17 cellular contexts compared by ENCODE assay signal in the genomic region with DNA sequence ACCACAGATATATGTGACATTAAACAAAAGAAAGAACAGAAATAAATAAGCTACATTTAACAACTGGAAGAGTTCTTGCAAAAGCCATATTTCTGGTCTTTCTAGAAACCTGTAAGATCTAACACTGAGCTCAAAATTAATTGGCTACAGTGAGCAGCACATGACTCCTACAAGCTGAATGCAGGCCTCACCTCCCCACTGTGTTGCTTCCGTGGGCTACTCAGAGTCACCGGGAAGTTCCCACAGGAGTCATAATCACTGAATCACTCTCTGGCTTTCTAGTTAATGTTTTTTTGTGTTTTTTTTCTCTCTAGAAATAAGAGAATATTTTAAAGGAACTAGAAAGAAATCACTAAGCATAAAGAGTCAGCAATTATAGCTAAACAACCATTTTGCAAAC. TPM values are rescaled to one million over a fixed set of nuclear protein-coding genes. Genes with fewer than 3 reads are reported as not detected.
DNase-seq lines count a peak whose midpoint lies in the region; ATAC-seq, FAIRE-seq and TF ChIP-seq lines count a peak whose summit lies in the region.
"Had no signal": no experiment of that assay in that cellular context is flagged by ENCODE, and none has a peak within 500 bp of the region (broad histone marks: within the 10 kb centered on the region; RNA-seq: fewer than 3 reads in every experiment).

No MANE protein-coding gene starts in this region.

- CTCF ChIA-PET in PC-3 (lab: Charles Lee) (no interaction called here), endothelial cell of umbilical vein (lab: Charles Lee) (interaction anchor here (0.5 to 1.7 kb wide), 6 partner anchors 8 to 75 kb away, joined by 3 to 9 read pairs (median 4); partner anchors contain the start of gene MRPS24), HepG2 (lab: Yijun Ruan, JAX; ENCODE audit: low intra/inter-chr PET ratio, low total read pairs) (no interaction called here)
- CTCF ChIA-PET in CD8-positive, alpha-beta memory T cell (lab: Charles Lee): no interaction called here

- FAIRE-seq in endothelial cell of umbilical vein (lab: Jason Lieb, UNC): peak; percentile 91
- FAIRE-seq in HepG2 (lab: Jason Lieb, UNC): no peak

- H3K27ac ChIP-seq in C4-2B (peak overlapping the region; percentile 27; the same call in 1 of the 2 replicates), PC-3 (ENCODE audit: low read length) (peak overlapping the region; percentile 47), endothelial cell of umbilical vein (ENCODE audit: insufficient read depth, low read depth, low read length) (peak overlapping the region; percentile 58), HepG2 (ENCODE audit: extremely low read length, insufficient read depth, low read length) (no peak overlapping the region)
- no peak overlapping the region for H3K27ac ChIP-seq in CD8-positive, alpha-beta memory T cell (ENCODE audit: low read depth, low read length)
- H3K27ac ChIP-seq: SJCRH30 had no signal

- H3K9ac ChIP-seq in PC-3 (ENCODE audit: low read length): 0 out of 2 replicates have a peak overlapping the region, but pooled peaks have one; percentile 4
- no peak overlapping the region for H3K9ac ChIP-seq in endothelial cell of umbilical vein (replicated peaks; ENCODE audit: extremely low read depth, insufficient read depth, low read length)
- H3K9ac ChIP-seq in HepG2 (ENCODE audit: insufficient read depth, low read depth, low read length): no peak overlapping the region

- H3K4me3 Mint-ChIP-seq in osteocyte (ENCODE audit: unreplicated experiment): no peak overlapping the region
- no peak overlapping the region for H3K4me3 Mint-ChIP-seq in CD8-positive, alpha-beta memory T cell

- H3K36me3 Mint-ChIP-seq in osteocyte (ENCODE audit: unreplicated experiment): peaks cover 63% of the 10 kb centered on the region
- H3K36me3 Mint-ChIP-seq in CD8-positive, alpha-beta memory T cell: peaks cover 4 to 84% (median 28%) of the 10 kb centered on the region in 3 donors

- no peaks in the 10 kb centered on the region for H3K27me3 Mint-ChIP-seq in osteocyte (ENCODE audit: unreplicated experiment)
- H3K27me3 Mint-ChIP-seq in CD8-positive, alpha-beta memory T cell: no peaks in the 10 kb centered on the region

- H3F3A ChIP-seq in PC-3 (ENCODE audit: low read length, unreplicated experiment): no peaks in the 10 kb centered on the region

- POLR2A ChIA-PET in PC-3 (lab: Charles Lee; ENCODE audit: unreplicated experiment) (interaction anchor here (0.5 kb wide), 1 partner anchor 297 kb away, joined by 5 read pairs; no protein-coding TSS in a partner anchor), endothelial cell of umbilical vein (lab: Charles Lee) (interaction anchor here (2.2 kb wide), 1 partner anchor 10 kb away, joined by 10 read pairs; the partner anchor contains the start of gene MRPS24), HepG2 (lab: Yijun Ruan, JAX) (interaction anchor here (1.3 kb wide), 1 partner anchor 10 kb away, joined by 6 read pairs; the partner anchor contains the start of gene MRPS24)
- POLR2A ChIA-PET in CD8-positive, alpha-beta memory T cell (lab: Charles Lee): interaction anchor here (0.6 kb wide), 1 partner anchor 20 kb away, joined by 3 read pairs; no protein-coding TSS in a partner anchor

- H3K27ac Mint-ChIP-seq in osteocyte (ENCODE audit: unreplicated experiment): peak overlapping the region; percentile 43
- H3K27ac Mint-ChIP-seq in CD8-positive, alpha-beta memory T cell: no peak overlapping the region

- H3K79me2 ChIP-seq in PC-3 (ENCODE audit: low read length) (peaks cover 15% of the 10 kb centered on the region; the same call in 1 of the 2 replicates), endothelial cell of umbilical vein (ENCODE audit: control insufficient read depth, insufficient read depth, low read length) (peaks cover 6% of the 10 kb centered on the region), HepG2 (ENCODE audit: insufficient read depth, low read length) (no peaks in the 10 kb centered on the region)

- H3K4me3 ChIP-seq in PC-3 (ENCODE audit: low read length): no peak overlapping the region
- H3K4me3 ChIP-seq in endothelial cell of umbilical vein (replicated peaks in 1 of 3; ENCODE audit: insufficient read depth in 1 of 3, low read depth in 1 of 3, low read length in 3 of 3): no peak overlapping the region
- H3K4me3 ChIP-seq in CD8-positive, alpha-beta memory T cell (ENCODE audit: low read length): no peak overlapping the region
- no peak overlapping the region for H3K4me3 ChIP-seq in HepG2 (replicated peaks in 1 of 3; ENCODE audit: insufficient read depth in 1 of 3, low read depth in 2 of 3, low read length in 3 of 3)
- H3K4me3 ChIP-seq: lower lobe of right lung, SJCRH30 had no signal

- no peak for TF ChIP-seq RAD21 in HepG2 (CRISPR knock-in tag; IDR thresholded peaks at IDR 0.05)

- H3K4me1 ChIP-seq in PC-3 (ENCODE audit: insufficient read depth, low read length) (peaks cover 11% of the 10 kb centered on the region), endothelial cell of umbilical vein (ENCODE audit: control insufficient read depth, extremely low read depth, insufficient read depth, low read length) (peaks cover 30% of the 10 kb centered on the region), HepG2 (ENCODE audit: insufficient read depth, low read length) (no peaks in the 10 kb centered on the region)
- no peaks in the 10 kb centered on the region for H3K4me1 ChIP-seq in CD8-positive, alpha-beta memory T cell (ENCODE audit: insufficient read depth, low read length)

- in situ Hi-C loops in HepG2 (cut with HindIII; ENCODE audit: extremely low pct_ligation_motif_present, low pct_unique_long_range_greater_than_20kb): no loop called here

- no peaks in the 10 kb centered on the region for H3K27me3 ChIP-seq in PC-3 (ENCODE audit: low read length)
- no peaks in the 10 kb centered on the region for H3K27me3 ChIP-seq in endothelial cell of umbilical vein (ENCODE audit: control insufficient read depth in 2 of 2, insufficient read depth in 2 of 2, low read length in 2 of 2)
- H3K27me3 ChIP-seq in CD8-positive, alpha-beta memory T cell (ENCODE audit: insufficient read depth, low read length, poor library complexity, severe bottlenecking): no peaks in the 10 kb centered on the region
- H3K27me3 ChIP-seq in HepG2 (ENCODE audit: control insufficient read depth in 1 of 2, insufficient read depth in 2 of 2, low read length in 2 of 2): no peaks in the 10 kb centered on the region
- H3K27me3 ChIP-seq: SJCRH30 had no signal

- H3K4me2 ChIP-seq in PC-3 (ENCODE audit: low read length) (no peak overlapping the region), endothelial cell of umbilical vein (ENCODE audit: insufficient read depth, low read length) (peak overlapping the region; percentile 67), HepG2 (ENCODE audit: low read depth, low read length) (no peak overlapping the region)

- ATAC-seq in PC-3 (peak; percentile 83), GM19463 (IDR thresholded peaks at IDR 0.05; ENCODE audit: unreplicated experiment) (no peak), HepG2 (no peak), HG02678 (IDR thresholded peaks at IDR 0.05; ENCODE audit: unreplicated experiment) (no peak)
- ATAC-seq: lower lobe of right lung had no signal

- TF ChIP-seq EP300 in HepG2 (IDR thresholded peaks at IDR 0.05; ENCODE audit: low read depth in 2 of 2, low read length in 2 of 2) (no peak), HepG2 (CRISPR knock-in tag; IDR thresholded peaks at IDR 0.05; ENCODE audit: borderline replicate concordance) (no peak)

- no peaks in the 10 kb centered on the region for H3K9me2 ChIP-seq in PC-3 (replicated peaks; ENCODE audit: low read length)

- H3K36me3 ChIP-seq in PC-3 (ENCODE audit: low read depth, low read length) (peaks cover 61% of the 10 kb centered on the region), endothelial cell of umbilical vein (ENCODE audit: control insufficient read depth in 2 of 2, extremely low read depth in 1 of 2, insufficient read depth in 2 of 2, low read length in 2 of 2) (peaks cover 0 to 20% of the 10 kb centered on the region in 2 experiments), HepG2 (replicated peaks in 1 of 2; ENCODE audit: control insufficient read depth in 1 of 2, insufficient read depth in 2 of 2, low read length in 2 of 2) (peaks cover 29 to 80% of the 10 kb centered on the region in 2 experiments; a peak in 4 of 5 replicates)
- peaks cover 34% of the 10 kb centered on the region for H3K36me3 ChIP-seq in CD8-positive, alpha-beta memory T cell (ENCODE audit: insufficient read depth, low read length)

- dilution Hi-C loops in endothelial cell of umbilical vein (cut with MboI; ENCODE audit: extremely low pct_ligation_motif_present, low sequenced_read_pairs): no loop called here

- WGBS in HepG2 (ENCODE audit: low lambda C conversion rate): 63% methylated on average over 2 of the region's 2 CpGs

- TF ChIP-seq POLR2A in endothelial cell of umbilical vein (IDR thresholded peaks at IDR 0.05; ENCODE audit: low read depth, low read length) (no peak), HepG2 (IDR thresholded peaks at IDR 0.05; ENCODE audit: insufficient read depth in 1 of 2, low read depth in 2 of 2, low read length in 2 of 2) (no peak)

- no peaks in the 10 kb centered on the region for H3K9me3 Mint-ChIP-seq in osteocyte (ENCODE audit: unreplicated experiment)
- H3K9me3 Mint-ChIP-seq in CD8-positive, alpha-beta memory T cell: no peaks in the 10 kb centered on the region

- H3K9me3 ChIP-seq in PC-3 (ENCODE audit: low read length): no peaks in the 10 kb centered on the region
- H3K9me3 ChIP-seq in endothelial cell of umbilical vein (replicated peaks; ENCODE audit: control insufficient read depth, insufficient read depth, low read length): no peaks in the 10 kb centered on the region
- no peaks in the 10 kb centered on the region for H3K9me3 ChIP-seq in CD8-positive, alpha-beta memory T cell (ENCODE audit: low read length)
- no peaks in the 10 kb centered on the region for H3K9me3 ChIP-seq in HepG2 (ENCODE audit: low read length)
- H3K9me3 ChIP-seq: lower lobe of right lung, SJCRH30 had no signal

- H3K9me1 ChIP-seq in endothelial cell of umbilical vein (replicated peaks; ENCODE audit: control insufficient read depth, extremely low read depth, insufficient read depth, low read length): no peaks in the 10 kb centered on the region

- no peak overlapping the region for H2AFZ ChIP-seq in PC-3 (ENCODE audit: low read length)
- no peak overlapping the region for H2AFZ ChIP-seq in endothelial cell of umbilical vein (ENCODE audit: low read depth, low read length)
- H2AFZ ChIP-seq in HepG2 (ENCODE audit: low read length): no peak overlapping the region

- H3K4me1 Mint-ChIP-seq in osteocyte (ENCODE audit: unreplicated experiment): peaks cover 14% of the 10 kb centered on the region
- no peaks in the 10 kb centered on the region for H3K4me1 Mint-ChIP-seq in CD8-positive, alpha-beta memory T cell

- DNase-seq in PC-3: peak; percentile 30
- DNase-seq in endothelial cell of umbilical vein (ENCODE audit: low read depth, low spot score): peak; percentile 77
- no peak for DNase-seq in osteocyte (ENCODE audit: extremely low spot score, unreplicated experiment)
- DNase-seq in CD8-positive, alpha-beta memory T cell: no peak
- no peak for DNase-seq in HepG2 (ENCODE audit: low spot score)
- DNase-seq: activated T-cell treated with anti-CD3 and anti-CD28 coated beads, Interleukin-2, amount 50 U/mL, for 1 hour; cerebellar nuclear complex; head of caudate nucleus; lower lobe of right lung; NCI-H1417; NCI-H69; nucleus accumbens; SJCRH30; stimulated activated CD4-positive, alpha-beta T cell treated with anti-CD3 and anti-CD28 coated beads, Interleukin-1b, Interleukin-23, amount 100 ng/mL, for 48 hours had no signal

- intact Hi-C loops in PC-3 (cut with micrococcal nuclease): no loop called here
- intact Hi-C loops in endothelial cell of umbilical vein (cut with micrococcal nuclease): loop anchor here (1.0 to 2.0 kb wide), 2 partner anchors 47 to 75 kb away; partner anchors contain the start of gene UBE2D4
- intact Hi-C loops in HepG2 (cut with micrococcal nuclease; ENCODE audit: unreplicated experiment): no loop called here

- TF ChIP-seq CTCF in C4-2B (conservative IDR thresholded peaks at IDR 0.05): no peak
- no peak for TF ChIP-seq CTCF in PC-3 (conservative IDR thresholded peaks at IDR 0.05; ENCODE audit: low read depth, low read length)
- TF ChIP-seq CTCF in endothelial cell of umbilical vein (IDR thresholded peaks at IDR 0.05; ENCODE audit: extremely low read depth in 1 of 2, insufficient read depth in 1 of 2, low read depth in 1 of 2, low read length in 2 of 2): no peak
- no peak for TF ChIP-seq CTCF in osteocyte (IDR thresholded peaks at IDR 0.05)
- TF ChIP-seq CTCF in HepG2 (CRISPR knock-in tag; IDR thresholded peaks at IDR 0.05): no peak

- BruUV-seq in PC-3 (replicated peaks; lab: Mats Ljungman, UMichigan): no TSS peak
- no TSS peak for BruUV-seq in endothelial cell of umbilical vein (replicated peaks; lab: Mats Ljungman, UMichigan)
- no TSS peak for BruUV-seq in HepG2 (replicated peaks; lab: Mats Ljungman, UMichigan)

- no peaks in the 10 kb centered on the region for H4K20me1 ChIP-seq in PC-3 (ENCODE audit: low read length)
- no peaks in the 10 kb centered on the region for H4K20me1 ChIP-seq in endothelial cell of umbilical vein (replicated peaks; ENCODE audit: control insufficient read depth, extremely low read depth, insufficient read depth, low read length)
- H4K20me1 ChIP-seq in HepG2 (ENCODE audit: insufficient read depth, low read length): no peaks in the 10 kb centered on the region

RNA-seq across cellular contexts. Expression of gene MRPS24, which starts 10.2 kb away (rescaled TPM):
- total RNA-seq in PC-3 (2014; rRNA removed) (199 and 200 TPM in 2 replicates), endothelial cell of umbilical vein (105 and 110 TPM in 2 replicates), osteocyte (90.5 and 90.7 TPM in 2 replicates), HepG2 (2016; rRNA removed; fragmentation: Illumina TruSeq; extraction: Trizol) (135 and 143 TPM in 2 replicates)
- polyA plus RNA-seq in endothelial cell of umbilical vein (279 and 293 TPM in 2 replicates), HepG2 (2011; rRNA removed) (153 and 162 TPM in 2 replicates)
- polyA plus RNA-seq in endothelial cell of umbilical vein (2011; cell fraction: cytosol; rRNA removed): 223 and 233 TPM in 2 replicates
- polyA plus RNA-seq in endothelial cell of umbilical vein (2011; cell fraction: nucleus; rRNA removed): 60.7 and 64.6 TPM in 2 replicates
- polyA plus RNA-seq in endothelial cell of umbilical vein (2012): 121 and 162 TPM in 2 replicates
- 51.2 and 58.2 TPM in 2 replicates for polyA minus RNA-seq in endothelial cell of umbilical vein
- 166 TPM for polyA minus RNA-seq in endothelial cell of umbilical vein (2011; cell fraction: cytosol; rRNA and poly(A)+ RNA removed)
- polyA minus RNA-seq in endothelial cell of umbilical vein (2011; cell fraction: nucleus; rRNA and poly(A)+ RNA removed): 10.2 and 17.1 TPM in 2 replicates
- 100 to 1,000 TPM; 140 to 147 TPM for total RNA-seq in CD8-positive, alpha-beta memory T cell
- 122 TPM for polyA plus RNA-seq in CD8-positive, alpha-beta memory T cell
- 121 and 142 TPM in 2 replicates for total RNA-seq in HepG2 (2016; cell fraction: cytosol; rRNA removed; fragmentation: Illumina TruSeq; extraction: Trizol; ENCODE audit: low read depth)
- total RNA-seq in HepG2 (2016; cell fraction: insoluble cytoplasmic fraction; rRNA removed; fragmentation: Illumina TruSeq; extraction: Trizol): 140 and 157 TPM in 2 replicates
- total RNA-seq in HepG2 (2016; cell fraction: membrane; rRNA removed; fragmentation: Illumina TruSeq; extraction: Trizol): 117 and 135 TPM in 2 replicates
- total RNA-seq in HepG2 (2016; cell fraction: nucleus; rRNA removed; fragmentation: Illumina TruSeq; extraction: Trizol): 60.4 and 60.7 TPM in 2 replicates
- 180 and 315 TPM in 2 replicates for polyA plus RNA-seq in HepG2 (2011; cell fraction: cytosol; rRNA removed)
- 97.9 and 112 TPM in 2 replicates for polyA plus RNA-seq in HepG2 (2011; cell fraction: nucleus; rRNA removed)
- polyA plus RNA-seq in HepG2 (2012): 131 and 143 TPM in 2 replicates
- 161 and 177 TPM in 2 replicates for polyA plus RNA-seq in HepG2 (2016; cell fraction: cytosol; fragmentation: Illumina TruSeq; extraction: Trizol; ENCODE audit: low read depth)
- 160 and 176 TPM in 2 replicates for polyA plus RNA-seq in HepG2 (2016; cell fraction: insoluble cytoplasmic fraction; fragmentation: Illumina TruSeq; extraction: Trizol; ENCODE audit: low read depth)
- 136 TPM in 2 replicates for polyA plus RNA-seq in HepG2 (2016; cell fraction: membrane; fragmentation: Illumina TruSeq; extraction: Trizol; ENCODE audit: low read depth)
- polyA plus RNA-seq in HepG2 (2016; cell fraction: nucleus; fragmentation: Illumina TruSeq; extraction: Trizol; ENCODE audit: insufficient read depth, low read depth): 98.7 and 110 TPM in 2 replicates
- 157 and 159 TPM in 2 replicates for polyA minus RNA-seq in HepG2 (2011; rRNA and poly(A)+ RNA removed; ENCODE audit: low replicate concordance)
- 50.6 and 68.1 TPM in 2 replicates for polyA minus RNA-seq in HepG2 (2011; cell fraction: cytosol; rRNA and poly(A)+ RNA removed)
- polyA minus RNA-seq in HepG2 (2011; cell fraction: nucleus; rRNA and poly(A)+ RNA removed): 22.4 TPM in 2 replicates

RNA-seq across cellular contexts. Expression of gene URGCP, which starts 26.9 kb away (rescaled TPM):
- total RNA-seq in PC-3 (2014; rRNA removed): 29.8 and 33.2 TPM in 2 replicates
- 25.3 and 26.8 TPM in 2 replicates for total RNA-seq in endothelial cell of umbilical vein
- polyA plus RNA-seq in endothelial cell of umbilical vein: 13.1 and 14.9 TPM in 2 replicates
- polyA plus RNA-seq in endothelial cell of umbilical vein (2011; cell fraction: cytosol; rRNA removed): 16.3 and 22.6 TPM in 2 replicates
- polyA plus RNA-seq in endothelial cell of umbilical vein (2011; cell fraction: nucleus; rRNA removed): 26.8 and 37.3 TPM in 2 replicates
- polyA plus RNA-seq in endothelial cell of umbilical vein (2012): 11.4 and 14.0 TPM in 2 replicates
- 35.7 and 40.4 TPM in 2 replicates for polyA minus RNA-seq in endothelial cell of umbilical vein
- polyA minus RNA-seq in endothelial cell of umbilical vein (2011; cell fraction: cytosol; rRNA and poly(A)+ RNA removed): 19.5 TPM
- polyA minus RNA-seq in endothelial cell of umbilical vein (2011; cell fraction: nucleus; rRNA and poly(A)+ RNA removed): 9.6 and 14.8 TPM in 2 replicates
- total RNA-seq in osteocyte: 28.5 and 29.4 TPM in 2 replicates
- 10 to 100 TPM; 34.7 to 37.8 TPM for total RNA-seq in CD8-positive, alpha-beta memory T cell
- 33.1 TPM for polyA plus RNA-seq in CD8-positive, alpha-beta memory T cell
- 20.8 and 22.3 TPM in 2 replicates for total RNA-seq in HepG2 (2016; rRNA removed; fragmentation: Illumina TruSeq; extraction: Trizol)
- total RNA-seq in HepG2 (2016; cell fraction: cytosol; rRNA removed; fragmentation: Illumina TruSeq; extraction: Trizol; ENCODE audit: low read depth): 3.9 and 5.6 TPM in 2 replicates
- total RNA-seq in HepG2 (2016; cell fraction: insoluble cytoplasmic fraction; rRNA removed; fragmentation: Illumina TruSeq; extraction: Trizol): 19.9 and 24.0 TPM in 2 replicates
- total RNA-seq in HepG2 (2016; cell fraction: membrane; rRNA removed; fragmentation: Illumina TruSeq; extraction: Trizol): 5.5 and 7.7 TPM in 2 replicates
- 12.6 and 14.4 TPM in 2 replicates for total RNA-seq in HepG2 (2016; cell fraction: nucleus; rRNA removed; fragmentation: Illumina TruSeq; extraction: Trizol)
- polyA plus RNA-seq in HepG2 (2011; rRNA removed): 25.8 and 29.7 TPM in 2 replicates
- polyA plus RNA-seq in HepG2 (2011; cell fraction: cytosol; rRNA removed): 14.7 and 17.8 TPM in 2 replicates
- 19.4 and 22.1 TPM in 2 replicates for polyA plus RNA-seq in HepG2 (2011; cell fraction: nucleus; rRNA removed)
- 13.7 and 15.6 TPM in 2 replicates for polyA plus RNA-seq in HepG2 (2012)
- 4.0 and 4.5 TPM in 2 replicates for polyA plus RNA-seq in HepG2 (2016; cell fraction: cytosol; fragmentation: Illumina TruSeq; extraction: Trizol; ENCODE audit: low read depth)
- 14.1 and 16.1 TPM in 2 replicates for polyA plus RNA-seq in HepG2 (2016; cell fraction: insoluble cytoplasmic fraction; fragmentation: Illumina TruSeq; extraction: Trizol; ENCODE audit: low read depth)
- polyA plus RNA-seq in HepG2 (2016; cell fraction: membrane; fragmentation: Illumina TruSeq; extraction: Trizol; ENCODE audit: low read depth): 3.7 and 3.8 TPM in 2 replicates
- 29.6 and 30.0 TPM in 2 replicates for polyA plus RNA-seq in HepG2 (2016; cell fraction: nucleus; fragmentation: Illumina TruSeq; extraction: Trizol; ENCODE audit: insufficient read depth, low read depth)
- polyA minus RNA-seq in HepG2 (2011; rRNA and poly(A)+ RNA removed; ENCODE audit: low replicate concordance): 30.5 and 51.3 TPM in 2 replicates
- 14.4 and 19.8 TPM in 2 replicates for polyA minus RNA-seq in HepG2 (2011; cell fraction: cytosol; rRNA and poly(A)+ RNA removed)
- polyA minus RNA-seq in HepG2 (2011; cell fraction: nucleus; rRNA and poly(A)+ RNA removed): 16.4 and 18.4 TPM in 2 replicates

RNA-seq across cellular contexts. Expression of gene UBE2D4, which starts 46.8 kb away (rescaled TPM):
- total RNA-seq in PC-3 (2014; rRNA removed): 11.8 and 17.7 TPM in 2 replicates
- total RNA-seq in endothelial cell of umbilical vein: 11.3 and 11.7 TPM in 2 replicates
- polyA plus RNA-seq in endothelial cell of umbilical vein: 19.8 and 27.1 TPM in 2 replicates
- 16.2 and 16.8 TPM in 2 replicates for polyA plus RNA-seq in endothelial cell of umbilical vein (2011; cell fraction: cytosol; rRNA removed)
- 7.7 and 8.8 TPM in 2 replicates for polyA plus RNA-seq in endothelial cell of umbilical vein (2011; cell fraction: nucleus; rRNA removed)
- 8.6 and 15.3 TPM in 2 replicates for polyA plus RNA-seq in endothelial cell of umbilical vein (2012)
- 21.6 and 31.5 TPM in 2 replicates for polyA minus RNA-seq in endothelial cell of umbilical vein
- polyA minus RNA-seq in endothelial cell of umbilical vein (2011; cell fraction: cytosol; rRNA and poly(A)+ RNA removed): 16.7 TPM
- 4.5 and 7.1 TPM in 2 replicates for polyA minus RNA-seq in endothelial cell of umbilical vein (2011; cell fraction: nucleus; rRNA and poly(A)+ RNA removed)
- 18.5 and 21.6 TPM in 2 replicates for total RNA-seq in osteocyte
- total RNA-seq in CD8-positive, alpha-beta memory T cell: 10 to 100 TPM; 15.2 to 16.2 TPM
- polyA plus RNA-seq in CD8-positive, alpha-beta memory T cell: 13.9 TPM
- total RNA-seq in HepG2 (2016; rRNA removed; fragmentation: Illumina TruSeq; extraction: Trizol): 9.9 and 11.2 TPM in 2 replicates
- total RNA-seq in HepG2 (2016; cell fraction: cytosol; rRNA removed; fragmentation: Illumina TruSeq; extraction: Trizol; ENCODE audit: low read depth): 27.1 and 31.4 TPM in 2 replicates
- 7.7 and 8.5 TPM in 2 replicates for total RNA-seq in HepG2 (2016; cell fraction: insoluble cytoplasmic fraction; rRNA removed; fragmentation: Illumina TruSeq; extraction: Trizol)
- total RNA-seq in HepG2 (2016; cell fraction: membrane; rRNA removed; fragmentation: Illumina TruSeq; extraction: Trizol): 39.7 and 40.1 TPM in 2 replicates
- total RNA-seq in HepG2 (2016; cell fraction: nucleus; rRNA removed; fragmentation: Illumina TruSeq; extraction: Trizol): 4.1 and 4.4 TPM in 2 replicates
- polyA plus RNA-seq in HepG2 (2011; rRNA removed): 14.2 and 16.0 TPM in 2 replicates
- 13.8 and 14.2 TPM in 2 replicates for polyA plus RNA-seq in HepG2 (2011; cell fraction: cytosol; rRNA removed)
- polyA plus RNA-seq in HepG2 (2011; cell fraction: nucleus; rRNA removed): 3.6 and 5.4 TPM in 2 replicates
- polyA plus RNA-seq in HepG2 (2012): 6.9 and 8.8 TPM in 2 replicates
- 91.7 and 93.4 TPM in 2 replicates for polyA plus RNA-seq in HepG2 (2016; cell fraction: cytosol; fragmentation: Illumina TruSeq; extraction: Trizol; ENCODE audit: low read depth)
- 15.2 and 16.0 TPM in 2 replicates for polyA plus RNA-seq in HepG2 (2016; cell fraction: insoluble cytoplasmic fraction; fragmentation: Illumina TruSeq; extraction: Trizol; ENCODE audit: low read depth)
- polyA plus RNA-seq in HepG2 (2016; cell fraction: membrane; fragmentation: Illumina TruSeq; extraction: Trizol; ENCODE audit: low read depth): 66.7 and 74.8 TPM in 2 replicates
- polyA plus RNA-seq in HepG2 (2016; cell fraction: nucleus; fragmentation: Illumina TruSeq; extraction: Trizol; ENCODE audit: insufficient read depth, low read depth): 10.1 and 10.4 TPM in 2 replicates
- polyA minus RNA-seq in HepG2 (2011; rRNA and poly(A)+ RNA removed; ENCODE audit: low replicate concordance): 31.2 and 45.4 TPM in 2 replicates
- 5.8 and 6.0 TPM in 2 replicates for polyA minus RNA-seq in HepG2 (2011; cell fraction: cytosol; rRNA and poly(A)+ RNA removed)
- polyA minus RNA-seq in HepG2 (2011; cell fraction: nucleus; rRNA and poly(A)+ RNA removed): 4.4 and 5.1 TPM in 2 replicates

Comparison
In these comparisons a context has a peak if more than half of its experiments do, and no peak if none do; other contexts are left out.
1. H3K27ac ChIP-seq: peak in C4-2B (single experiment), PC-3 (single experiment) and endothelial cell of umbilical vein (single experiment); none in CD8-positive, alpha-beta memory T cell (single experiment) and HepG2 (single experiment).
2. DNase-seq: peak in PC-3 (single experiment) and endothelial cell of umbilical vein (single experiment); none in osteocyte (single experiment), CD8-positive, alpha-beta memory T cell (0 of 5) and HepG2 (single experiment).